Comparison of ENCODE assay signal across 16 cellular contexts in genomic region chr2:57877811-57878572, GRCh38.
DNase-seq lines count a peak whose midpoint lies in the region; FAIRE-seq and TF ChIP-seq lines count a peak whose summit lies in the region.
"Had no signal": no experiment of that assay in that cellular context is flagged by ENCODE, and none has a peak within 500 bp of the region (broad histone marks: within the 10 kb centered on the region; RNA-seq: fewer than 3 reads in every experiment).

No MANE protein-coding gene starts in this region.

- FAIRE-seq in H54 (lab: Jason Lieb, UNC): no peak

- no peak for TF ChIP-seq POLR2A in H54 (IDR thresholded peaks at IDR 0.05; ENCODE audit: low read depth, low read length)

- no peak for TF ChIP-seq CTCF in epithelial cell of esophagus (IDR thresholded peaks at IDR 0.05; ENCODE audit: insufficient read depth, low read depth, low read length, missing control alignments)

- H3K27ac ChIP-seq in substantia nigra (ENCODE audit: low read depth, low read length, poor library complexity, severe bottlenecking): peak overlapping the region; percentile 75
- H3K27ac ChIP-seq: RWPE1, stomach had no signal

- DNase-seq in NCI-H1105 treated with DMSO at 0.1 percent for 48 hours (lab: John Stamatoyannopoulos, UW) (peak; percentile 75), NCI-H1105 (lab: John Stamatoyannopoulos, UW) (no peak), NCI-H446 treated with DMSO at 0.1 percent for 48 hours (lab: John Stamatoyannopoulos, UW) (peak; percentile 79), epithelial cell of esophagus (ENCODE audit: low read depth) (peak; percentile 2), substantia nigra (lab: John Stamatoyannopoulos, UW) (no peak), H54 (ENCODE audit: insufficient read length, low spot score) (no peak), cerebellar cortex (ENCODE audit: low spot score) (no peak)
- no peak for DNase-seq in activated CD4-positive, alpha-beta T cell treated with anti-CD3 and anti-CD28 coated beads, Interleukin-2, amount 50 U/mL, for 1 hour
- DNase-seq: activated CD8-positive, alpha-beta memory T cell treated with anti-CD3 and anti-CD28 coated beads, Interleukin-2, amount 50 U/mL, for 4 hours; DND-41; effector CD8-positive, alpha-beta T cell; MM.1S; stimulated activated CD4-positive, alpha-beta T cell treated with anti-CD3 and anti-CD28 coated beads, Interleukin-4, amount 100 ng/mL, for 1 hour; stomach had no signal

- H3K4me3 ChIP-seq in epithelial cell of esophagus (ENCODE audit: low read length): no peak overlapping the region
- H3K4me3 ChIP-seq: lung, stomach had no signal

Comparison
In these comparisons a context has a peak if more than half of its experiments do, and no peak if none do; other contexts are left out.
1. DNase-seq: peak in NCI-H1105 treated with DMSO at 0.1 percent for 48 hours (single experiment), NCI-H446 treated with DMSO at 0.1 percent for 48 hours (single experiment) and epithelial cell of esophagus (single experiment); none in NCI-H1105 (single experiment), substantia nigra (0 of 49), H54 (single experiment), cerebellar cortex (single experiment) and activated CD4-positive, alpha-beta T cell treated with anti-CD3 and anti-CD28 coated beads, Interleukin-2, amount 50 U/mL, for 1 hour (single experiment).